ENCODE assay signal across 8 cellular contexts in genomic region chr12:56645717-56646446, GRCh38. TPM values are rescaled to one million over a fixed set of nuclear protein-coding genes. Genes with fewer than 3 reads are reported as not detected.
DNase-seq lines count a peak whose midpoint lies in the region; ATAC-seq, FAIRE-seq and TF ChIP-seq lines count a peak whose summit lies in the region.

Gene ATP5F1B, minus strand, starts transcription at chr12:56645984. Its CDS starts 21 bp downstream, at chr12:56645963.

- peak within 1 kb of the TSS; percentile 95 to 99 (median 97) for H3K27ac Mint-ChIP-seq in CD14-positive monocyte

- TF ChIP-seq CTCF in CD14-positive monocyte (IDR thresholded peaks at IDR 0.05) (no peak), HepG2 (CRISPR knock-in tag; IDR thresholded peaks at IDR 0.05) (no peak)

- no peaks in the 10 kb centered on the region; a peak in 1 of 5 replicates for H3K27me3 ChIP-seq in HepG2 (ENCODE audit: control insufficient read depth in 1 of 2, insufficient read depth in 2 of 2, low read length in 2 of 2)

- TF ChIP-seq RAD21 in HepG2 (CRISPR knock-in tag; IDR thresholded peaks at IDR 0.05) = no peak; the same call in 1 of the 2 replicates

- H3K9me3 ChIP-seq in HepG2 (ENCODE audit: low read length) = no peaks in the 10 kb centered on the region

- POLR2A ChIA-PET in HepG2 (lab: Yijun Ruan, JAX) = interaction anchor here (0.7 to 2.8 kb wide), 13 partner anchors 9 to 433 kb away, joined by 3 to 58 read pairs (median 4); partner anchors contain the start of genes BAZ2A, NACA and PTGES3

- peaks cover 10 to 27% of the 10 kb centered on the region in 2 experiments for H3K36me3 ChIP-seq in HepG2 (replicated peaks in 1 of 2; ENCODE audit: control insufficient read depth in 1 of 2, insufficient read depth in 2 of 2, low read length in 2 of 2)

- peak within 1 kb of the TSS; percentile 74 for H2AFZ ChIP-seq in HepG2 (ENCODE audit: low read length)

- peak; percentile 99 for TF ChIP-seq POLR2A in HepG2 (IDR thresholded peaks at IDR 0.05; ENCODE audit: insufficient read depth in 1 of 2, low read depth in 2 of 2, low read length in 2 of 2)

- in situ Hi-C loops in HepG2 (cut with HindIII; ENCODE audit: extremely low pct_ligation_motif_present, low pct_unique_long_range_greater_than_20kb) = loop anchor here (10.0 kb wide), 1 partner anchor 79 kb away; the partner anchor contains the start of gene NACA

- under 1% methylated on average over 19 of the region's 39 CpGs for WGBS in HepG2 (ENCODE audit: low lambda C conversion rate)

- peaks cover 31% of the 10 kb centered on the region for H3K4me1 Mint-ChIP-seq in CD14-positive monocyte

- ATAC-seq in GM19397 (IDR thresholded peaks at IDR 0.05; ENCODE audit: unreplicated experiment) (peak; percentile 99), HG03571 (IDR thresholded peaks at IDR 0.05; ENCODE audit: unreplicated experiment) (peak; percentile 99), HepG2 (peak; percentile 99)

- H3K4me2 ChIP-seq in HepG2 (ENCODE audit: low read depth, low read length) = peak within 1 kb of the TSS; percentile 91

- H3K9ac ChIP-seq in HepG2 (ENCODE audit: insufficient read depth, low read depth, low read length) = peak within 1 kb of the TSS; percentile 97

- peaks cover 30 to 36% of the 10 kb centered on the region in 2 donors for H3K36me3 Mint-ChIP-seq in CD14-positive monocyte

- peaks cover 0 to 2% (median 0%) of the 10 kb centered on the region in 7 donors for H3K9me3 Mint-ChIP-seq in CD14-positive monocyte

- no peak for TF ChIP-seq EP300 in HepG2 (IDR thresholded peaks at IDR 0.05; ENCODE audit: low read depth in 2 of 2, low read length in 2 of 2)
- TF ChIP-seq EP300 in HepG2 (CRISPR knock-in tag; IDR thresholded peaks at IDR 0.05; ENCODE audit: borderline replicate concordance) = no peak

- H3K79me2 ChIP-seq in HepG2 (ENCODE audit: insufficient read depth, low read length) = peaks cover 39% of the 10 kb centered on the region

- peak within 1 kb of the TSS; percentile 75 to 89 (median 77) for H3K4me3 ChIP-seq in HepG2 (replicated peaks in 1 of 3; ENCODE audit: insufficient read depth in 1 of 3, low read depth in 2 of 3, low read length in 3 of 3)

- no TSS peak for BruUV-seq in HepG2 (replicated peaks; lab: Mats Ljungman, UMichigan)

- intact Hi-C loops in CD14-positive monocyte (cut with micrococcal nuclease) (loop anchor here (5.0 to 10.0 kb wide), 3 partner anchors 41 to 79 kb away; partner anchors contain the start of genes PTGES3 (in 2 of the 2) and NACA (in 1 of the 2)), HepG2 (cut with micrococcal nuclease; ENCODE audit: unreplicated experiment) (loop anchor here (1.0 to 10.0 kb wide), 3 partner anchors 9 to 79 kb away; partner anchors contain the start of gene NACA)

- peak; percentile 98 for FAIRE-seq in HepG2 (lab: Jason Lieb, UNC)

- peak within 1 kb of the TSS; percentile 97 to 99 for H3K4me3 Mint-ChIP-seq in CD14-positive monocyte

- peaks cover 0 to 4% (median 3%) of the 10 kb centered on the region in 3 donors for H3K27me3 Mint-ChIP-seq in CD14-positive monocyte (ENCODE audit: low read depth in 3 of 3)

- H3K4me1 ChIP-seq in HepG2 (ENCODE audit: insufficient read depth, low read length) = peaks cover 35% of the 10 kb centered on the region

- DNase-seq in CD14-positive monocyte (ENCODE audit: low spot score) (peak; percentile 97), NCI-H82 (lab: John Stamatoyannopoulos, UW) (peak; percentile 100), dermis microvascular lymphatic vessel endothelial cell (ENCODE audit: low read depth in 2 of 2) (peak; percentile 100), HepG2 (ENCODE audit: low spot score) (peak; percentile 100)
- DNase-seq in activated CD4-positive, alpha-beta T cell treated with anti-CD3 and anti-CD28 coated beads, Interleukin-2, amount 50 U/mL, for 48 hours = peak; percentile 89 to 92
- DNase-seq in stimulated activated CD4-positive, alpha-beta T cell treated with anti-CD3 and anti-CD28 coated beads, Interleukin-4, amount 100 ng/mL, for 1 hour = peak; percentile 85

- CTCF ChIA-PET in HepG2 (lab: Yijun Ruan, JAX; ENCODE audit: low intra/inter-chr PET ratio, low total read pairs) = interaction anchor here (1.0 kb wide), 1 partner anchor 9 kb away, joined by 5 read pairs; no protein-coding TSS in a partner anchor

- peak within 1 kb of the TSS; percentile 84 for H3K27ac ChIP-seq in HepG2 (ENCODE audit: extremely low read length, insufficient read depth, low read length)

- peaks cover 15% of the 10 kb centered on the region for H4K20me1 ChIP-seq in HepG2 (ENCODE audit: insufficient read depth, low read length)

TF ChIP-seq in HepG2, 621 proteins besides CTCF, POLR2A, EP300 and RAD21 (continues in another document):
- TF ChIP-seq ZFYVE20 (CRISPR knock-in tag; IDR thresholded peaks at IDR 0.05; ENCODE audit: borderline replicate concordance, low read depth) = no peak
- peak; percentile 88; the same call in 1 of the 2 replicates for TF ChIP-seq SMYD3 (CRISPR knock-in tag; IDR thresholded peaks at IDR 0.05)
- TF ChIP-seq ZNF570 (CRISPR knock-in tag; IDR thresholded peaks at IDR 0.05; ENCODE audit: borderline replicate concordance) = no peak
- TF ChIP-seq MAFK (conservative IDR thresholded peaks at IDR 0.05 in 1 of 2, IDR thresholded peaks at IDR 0.05 in 1 of 2; ENCODE audit: low read length in 2 of 2) = no peak
- peak; percentile 67; the same call in 1 of the 2 replicates for TF ChIP-seq ZNF678 (CRISPR knock-in tag; IDR thresholded peaks at IDR 0.05)
- no peak for TF ChIP-seq ZSCAN22 (CRISPR knock-in tag; IDR thresholded peaks at IDR 0.05)
- TF ChIP-seq, protein P1, sequence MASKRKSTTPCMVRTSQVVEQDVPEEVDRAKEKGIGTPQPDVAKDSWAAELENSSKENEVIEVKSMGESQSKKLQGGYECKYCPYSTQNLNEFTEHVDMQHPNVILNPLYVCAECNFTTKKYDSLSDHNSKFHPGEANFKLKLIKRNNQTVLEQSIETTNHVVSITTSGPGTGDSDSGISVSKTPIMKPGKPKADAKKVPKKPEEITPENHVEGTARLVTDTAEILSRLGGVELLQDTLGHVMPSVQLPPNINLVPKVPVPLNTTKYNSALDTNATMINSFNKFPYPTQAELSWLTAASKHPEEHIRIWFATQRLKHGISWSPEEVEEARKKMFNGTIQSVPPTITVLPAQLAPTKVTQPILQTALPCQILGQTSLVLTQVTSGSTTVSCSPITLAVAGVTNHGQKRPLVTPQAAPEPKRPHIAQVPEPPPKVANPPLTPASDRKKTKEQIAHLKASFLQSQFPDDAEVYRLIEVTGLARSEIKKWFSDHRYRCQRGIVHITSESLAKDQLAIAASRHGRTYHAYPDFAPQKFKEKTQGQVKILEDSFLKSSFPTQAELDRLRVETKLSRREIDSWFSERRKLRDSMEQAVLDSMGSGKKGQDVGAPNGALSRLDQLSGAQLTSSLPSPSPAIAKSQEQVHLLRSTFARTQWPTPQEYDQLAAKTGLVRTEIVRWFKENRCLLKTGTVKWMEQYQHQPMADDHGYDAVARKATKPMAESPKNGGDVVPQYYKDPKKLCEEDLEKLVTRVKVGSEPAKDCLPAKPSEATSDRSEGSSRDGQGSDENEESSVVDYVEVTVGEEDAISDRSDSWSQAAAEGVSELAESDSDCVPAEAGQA (IDR thresholded peaks at IDR 0.05; ENCODE audit: low read depth) = no peak; the same call in 1 of the 2 replicates
- TF ChIP-seq, protein P1 (CRISPR knock-in tag; IDR thresholded peaks at IDR 0.05; ENCODE audit: borderline replicate concordance) = no peak
- no peak for TF ChIP-seq ZNF34 (CRISPR knock-in tag; IDR thresholded peaks at IDR 0.05; ENCODE audit: borderline replicate concordance)

RNA-seq across cellular contexts. Expression of gene ATP5F1B, which starts in this region (rescaled TPM):
- polyA plus RNA-seq in CD14-positive monocyte = 1,000 to 10,000 TPM; 1,038 to 1,093 TPM
- total RNA-seq in dermis microvascular lymphatic vessel endothelial cell = 504 and 583 TPM in 2 replicates
- 1,051 and 1,399 TPM in 2 replicates for total RNA-seq in HepG2 (2016; rRNA removed; fragmentation: Illumina TruSeq; extraction: Trizol)
- total RNA-seq in HepG2 (2016; cell fraction: cytosol; rRNA removed; fragmentation: Illumina TruSeq; extraction: Trizol; ENCODE audit: low read depth) = 224 and 228 TPM in 2 replicates
- 1,021 and 1,411 TPM in 2 replicates for total RNA-seq in HepG2 (2016; cell fraction: insoluble cytoplasmic fraction; rRNA removed; fragmentation: Illumina TruSeq; extraction: Trizol)
- 344 and 367 TPM in 2 replicates for total RNA-seq in HepG2 (2016; cell fraction: membrane; rRNA removed; fragmentation: Illumina TruSeq; extraction: Trizol)
- total RNA-seq in HepG2 (2016; cell fraction: nucleus; rRNA removed; fragmentation: Illumina TruSeq; extraction: Trizol) = 359 and 382 TPM in 2 replicates
- polyA plus RNA-seq in HepG2 (2011; rRNA removed) = 985 and 1,180 TPM in 2 replicates
- polyA plus RNA-seq in HepG2 (2011; cell fraction: cytosol; rRNA removed) = 961 and 1,057 TPM in 2 replicates
- polyA plus RNA-seq in HepG2 (2011; cell fraction: nucleus; rRNA removed) = 521 and 614 TPM in 2 replicates
- 690 and 871 TPM in 2 replicates for polyA plus RNA-seq in HepG2 (2012)
- 156 and 174 TPM in 2 replicates for polyA plus RNA-seq in HepG2 (2016; cell fraction: cytosol; fragmentation: Illumina TruSeq; extraction: Trizol; ENCODE audit: low read depth)
- polyA plus RNA-seq in HepG2 (2016; cell fraction: insoluble cytoplasmic fraction; fragmentation: Illumina TruSeq; extraction: Trizol; ENCODE audit: low read depth) = 1,081 and 1,136 TPM in 2 replicates
- 252 and 280 TPM in 2 replicates for polyA plus RNA-seq in HepG2 (2016; cell fraction: membrane; fragmentation: Illumina TruSeq; extraction: Trizol; ENCODE audit: low read depth)
- 530 and 544 TPM in 2 replicates for polyA plus RNA-seq in HepG2 (2016; cell fraction: nucleus; fragmentation: Illumina TruSeq; extraction: Trizol; ENCODE audit: insufficient read depth, low read depth)
- polyA minus RNA-seq in HepG2 (2011; rRNA and poly(A)+ RNA removed; ENCODE audit: low replicate concordance) = 2,113 and 3,228 TPM in 2 replicates
- polyA minus RNA-seq in HepG2 (2011; cell fraction: cytosol; rRNA and poly(A)+ RNA removed) = 569 and 591 TPM in 2 replicates
- 160 and 202 TPM in 2 replicates for polyA minus RNA-seq in HepG2 (2011; cell fraction: nucleus; rRNA and poly(A)+ RNA removed)

Comparison
In these comparisons a context has a peak if more than half of its experiments do, and no peak if none do; other contexts are left out.
1. Peak in every context shown above with its lines: DNase-seq, ATAC-seq, H3K4me3 ChIP-seq and H3K27ac ChIP-seq.